ENCODE assay signal across 8 cellular contexts in the genomic region with DNA sequence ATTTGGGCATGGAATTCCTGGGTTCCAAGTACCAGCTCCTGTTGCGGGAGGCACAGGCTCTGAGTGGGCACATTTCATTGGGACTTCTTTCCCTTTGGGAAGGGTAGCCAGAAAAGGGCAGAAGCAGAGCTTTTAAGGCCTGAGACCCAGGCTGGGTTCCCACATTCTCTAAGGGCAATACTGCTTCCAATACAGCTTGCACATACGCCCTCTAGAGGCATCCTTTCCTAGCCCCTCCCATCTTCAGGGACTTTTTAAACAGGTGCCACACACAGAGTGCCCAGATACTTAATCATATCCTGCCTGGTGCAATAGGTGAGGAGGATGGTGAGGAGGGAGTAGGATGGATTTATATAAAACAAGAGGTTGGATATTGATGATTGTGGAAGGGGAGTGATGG. TPM values are rescaled to one million over a fixed set of nuclear protein-coding genes. Genes with fewer than 3 reads are reported as not detected.
A peak's percentile ranks its signal among the peaks of the same experiment; 100 is the strongest.
DNase-seq lines count a peak whose midpoint lies in the region; ATAC-seq and TF ChIP-seq lines count a peak whose summit lies in the region.
"Had no signal": no experiment of that assay in that cellular context is flagged by ENCODE, and none has a peak within 500 bp of the region (broad histone marks: within the 10 kb centered on the region; RNA-seq: fewer than 3 reads in every experiment).

No MANE protein-coding gene starts in this region.

- no peaks in the 10 kb centered on the region for H3K9me3 Mint-ChIP-seq in activated T-helper 17 cell treated with anti-CD3 and anti-CD28 coated beads, Interleukin-2, amount 50 U/mL, for 72 hours
- peaks cover 5% of the 10 kb centered on the region for H3K9me3 Mint-ChIP-seq in glutamatergic neuron (ENCODE audit: unreplicated experiment)
- H3K9me3 Mint-ChIP-seq: T-cell had no signal

- ATAC-seq in GM21360 (IDR thresholded peaks at IDR 0.05; ENCODE audit: unreplicated experiment): peak; percentile 46
- peak; percentile 71 for ATAC-seq in activated T-helper 17 cell treated with anti-CD3 and anti-CD28 coated beads, Interleukin-2, amount 50 U/mL, for 72 hours (replicated peaks)

- H3K27me3 Mint-ChIP-seq in activated T-helper 17 cell treated with anti-CD3 and anti-CD28 coated beads, Interleukin-2, amount 50 U/mL, for 72 hours: peaks cover 13% of the 10 kb centered on the region
- peaks cover 4% of the 10 kb centered on the region for H3K27me3 Mint-ChIP-seq in glutamatergic neuron (ENCODE audit: unreplicated experiment)

- DNase-seq in GM10266 (ENCODE audit: extremely low spot score) (peak; percentile 64), HuH-7.5 (ENCODE audit: low spot score) (peak; percentile 50), renal cortical epithelial cell (ENCODE audit: low read depth) (peak; percentile 13), glutamatergic neuron (no peak), activated T-cell treated with anti-CD3 and anti-CD28 coated beads for 4 hours (no peak)

- H3K4me3 Mint-ChIP-seq in activated T-helper 17 cell treated with anti-CD3 and anti-CD28 coated beads, Interleukin-2, amount 50 U/mL, for 72 hours: no peak overlapping the region
- no peak overlapping the region for H3K4me3 Mint-ChIP-seq in glutamatergic neuron (ENCODE audit: unreplicated experiment)
- H3K4me3 Mint-ChIP-seq: T-cell had no signal

- no peak overlapping the region for H3K27ac Mint-ChIP-seq in activated T-helper 17 cell treated with anti-CD3 and anti-CD28 coated beads, Interleukin-2, amount 50 U/mL, for 72 hours
- H3K27ac Mint-ChIP-seq in glutamatergic neuron (ENCODE audit: unreplicated experiment): no peak overlapping the region
- H3K27ac Mint-ChIP-seq: T-cell had no signal

- TF ChIP-seq CTCF in GM10266 (IDR thresholded peaks at IDR 0.05; ENCODE audit: control insufficient read depth, insufficient read depth, low read depth, missing control alignments) (peak; percentile 59), glutamatergic neuron (IDR thresholded peaks at IDR 0.05; ENCODE audit: partially characterized antibody, unreplicated experiment) (no peak)

- peaks cover 5% of the 10 kb centered on the region for H3K4me1 Mint-ChIP-seq in activated T-helper 17 cell treated with anti-CD3 and anti-CD28 coated beads, Interleukin-2, amount 50 U/mL, for 72 hours
- H3K4me1 Mint-ChIP-seq in glutamatergic neuron (ENCODE audit: low read depth, unreplicated experiment): no peaks in the 10 kb centered on the region

- no peaks in the 10 kb centered on the region for H3K36me3 Mint-ChIP-seq in activated T-helper 17 cell treated with anti-CD3 and anti-CD28 coated beads, Interleukin-2, amount 50 U/mL, for 72 hours (ENCODE audit: low read depth)
- no peaks in the 10 kb centered on the region for H3K36me3 Mint-ChIP-seq in glutamatergic neuron (ENCODE audit: unreplicated experiment)
- H3K36me3 Mint-ChIP-seq: T-cell had no signal

RNA-seq across cellular contexts. Expression of a gene that starts 5.7 kb away (rescaled TPM):
- total RNA-seq in activated T-helper 17 cell treated with anti-CD3 and anti-CD28 coated beads, Interleukin-2, amount 50 U/mL, for 72 hours: under 1 TPM in 1 of 2 donors, not detected in 1; 0.11 TPM
- total RNA-seq in renal cortical epithelial cell (0.05 TPM in 1 of 2 replicates, not detected in the other), glutamatergic neuron (ENCODE audit: unreplicated experiment) (not detected)

Comparison
In these comparisons a context has a peak if more than half of its experiments do, and no peak if none do; other contexts are left out.
1. DNase-seq: peak in GM10266 (single experiment), HuH-7.5 (single experiment) and renal cortical epithelial cell (single experiment); none in glutamatergic neuron (single experiment) and activated T-cell treated with anti-CD3 and anti-CD28 coated beads for 4 hours (single experiment).